Comparison of ENCODE assay signal across 8 cellular contexts in genomic region chr7:138663741-138664710, GRCh38. TPM values are rescaled to one million over a fixed set of nuclear protein-coding genes. Genes with fewer than 3 reads are reported as not detected.
A peak's percentile ranks its signal among the peaks of the same experiment; 100 is the strongest.
DNase-seq lines count a peak whose midpoint lies in the region; ATAC-seq, FAIRE-seq and TF ChIP-seq lines count a peak whose summit lies in the region.

No MANE protein-coding gene starts in this region.

- intact Hi-C loops in K562 (cut with micrococcal nuclease) = no loop called here
- intact Hi-C loops in left colon (cut with DNase I, micrococcal nuclease) = no loop called here

- H2AFZ ChIP-seq in K562 (ENCODE audit: low read depth, low read length) = no peak overlapping the region

- in situ Hi-C loops in K562 (cut with MboI) = no loop called here

- TF ChIP-seq CTCF in AG04449 (IDR thresholded peaks at IDR 0.05; ENCODE audit: insufficient read depth, low read length, missing control alignments) (no peak), K562 (IDR thresholded peaks at IDR 0.05 in 2 of 3, conservative IDR thresholded peaks at IDR 0.05 in 1 of 3; ENCODE audit: insufficient read depth in 2 of 3, low read depth in 1 of 3, low read length in 3 of 3) (no peak), omental fat pad (IDR thresholded peaks at IDR 0.05) (no peak)

- no peak overlapping the region for H3K4me2 ChIP-seq in K562 (ENCODE audit: insufficient read depth, low read length)

- no peak for FAIRE-seq in K562 (lab: Jason Lieb, UNC)

- no peaks in the 10 kb centered on the region for H3K36me3 ChIP-seq in HUES6 (ENCODE audit: control insufficient read depth, insufficient read depth, low read length)
- no peaks in the 10 kb centered on the region for H3K36me3 ChIP-seq in K562 (ENCODE audit: control insufficient read depth, insufficient read depth, low read length)
- no peaks in the 10 kb centered on the region for H3K36me3 ChIP-seq in stomach smooth muscle (ENCODE audit: control insufficient read depth in 2 of 2, insufficient read depth in 2 of 2, low read length in 2 of 2)

- no TSS peak for BruUV-seq in K562 (replicated peaks; lab: Mats Ljungman, UMichigan)

- ATAC-seq in K562 (peak; percentile 40; the same call in 2 of the 3 replicates), left colon (peak; percentile 68), omental fat pad (ENCODE audit: low FRiP score) (no peak), HG02678 (IDR thresholded peaks at IDR 0.05; ENCODE audit: unreplicated experiment) (no peak)

- H3K9me1 ChIP-seq in K562 (ENCODE audit: control insufficient read depth, insufficient read depth, low read length) = no peaks in the 10 kb centered on the region

- no peak for TF ChIP-seq EP300 in K562 (IDR thresholded peaks at IDR 0.05; ENCODE audit: low read length)

- TF ChIP-seq POLR2A in K562 (conservative IDR thresholded peaks at IDR 0.05) = no peak

- H3K27me3 ChIP-seq in HUES6 (ENCODE audit: control insufficient read depth, insufficient read depth, low read length) (no peaks in the 10 kb centered on the region), K562 (ENCODE audit: control insufficient read depth in 2 of 2, insufficient read depth in 2 of 2, low read length in 2 of 2) (peaks cover 25 to 32% of the 10 kb centered on the region in 2 experiments; a peak in 4 of 5 replicates), stomach smooth muscle (ENCODE audit: control insufficient read depth in 1 of 2, insufficient read depth in 2 of 2, low read length in 2 of 2) (peaks cover 5 to 9% of the 10 kb centered on the region in 2 donors)

- POLR2A ChIA-PET in AG04449 (lab: Yijun Ruan, JAX) = no interaction called here
- POLR2A ChIA-PET in K562 (lab: Yijun Ruan, JAX) = interaction anchor here (0.6 to 1.0 kb wide), 2 partner anchors 24 to 59 kb away, joined by 3 read pairs; no protein-coding TSS in a partner anchor

- H3K9ac ChIP-seq in HUES6 (ENCODE audit: low read length) (peak overlapping the region; percentile 75), K562 (ENCODE audit: insufficient read depth in 1 of 2, low read depth in 2 of 2, low read length in 2 of 2) (no peak overlapping the region), stomach smooth muscle (ENCODE audit: low read length in 2 of 2) (no peak overlapping the region)

- no peak for TF ChIP-seq RAD21 in K562 (CRISPR knock-in tag; conservative IDR thresholded peaks at IDR 0.05 in 1 of 2, IDR thresholded peaks at IDR 0.05 in 1 of 2)

- DNase-seq in AG04449 (ENCODE audit: low read depth, low spot score) (no peak), K562 (ENCODE audit: extremely low read depth in 1 of 4, low spot score in 3 of 4) (no peak), left colon (peak in 1 of 2 donors; percentile 39), omental fat pad (ENCODE audit: low spot score) (no peak), NOMO-1 (lab: John Stamatoyannopoulos, UW; ENCODE audit: unreplicated experiment in 2 of 2) (no peak)

- H3K4me3 ChIP-seq in AG04449 (ENCODE audit: low read depth, low read length) (peak overlapping the region; percentile 25), HUES6 (ENCODE audit: low read depth, low read length) (peak overlapping the region; percentile 67), K562 (no peak overlapping the region), stomach smooth muscle (ENCODE audit: low read length in 2 of 2) (peak overlapping the region; percentile 27 to 40)

- no peaks in the 10 kb centered on the region for H4K20me1 ChIP-seq in K562 (replicated peaks; ENCODE audit: control insufficient read depth, insufficient read depth, low read length)

- H3K27ac ChIP-seq in HUES6 (ENCODE audit: low read depth, low read length) (no peak overlapping the region), K562 (ENCODE audit: extremely low read depth, low read depth, low read length) (no peak overlapping the region), stomach smooth muscle (ENCODE audit: low read length) (no peak overlapping the region)

- H3K9me3 ChIP-seq in HUES6 (ENCODE audit: control insufficient read depth, insufficient read depth, low read depth, low read length) (peaks cover 7% of the 10 kb centered on the region; the same call in 1 of the 2 replicates), K562 (replicated peaks; ENCODE audit: control insufficient read depth, insufficient read depth, low read depth, low read length) (no peaks in the 10 kb centered on the region), stomach smooth muscle (ENCODE audit: control insufficient read depth in 2 of 2, low read length in 2 of 2) (peaks cover 0 to 4% of the 10 kb centered on the region in 2 donors)

- 57% methylated on average over 50 of the region's 59 CpGs for WGBS in K562 (ENCODE audit: insufficient coverage, low coverage, missing lambda C conversion rate)

- CTCF ChIA-PET in AG04449 (lab: Yijun Ruan, JAX) = no interaction called here
- CTCF ChIA-PET in K562 (lab: Yijun Ruan, JAX; ENCODE audit: low intra/inter-chr PET ratio) = no interaction called here

- peaks cover 42% of the 10 kb centered on the region for H3K4me1 ChIP-seq in HUES6 (ENCODE audit: control insufficient read depth, insufficient read depth, low read length)
- no peaks in the 10 kb centered on the region; a peak in 1 of 5 replicates for H3K4me1 ChIP-seq in K562 (replicated peaks in 1 of 2; ENCODE audit: control insufficient read depth in 2 of 2, insufficient read depth in 2 of 2, low read length in 2 of 2)
- peaks cover 6% of the 10 kb centered on the region for H3K4me1 ChIP-seq in stomach smooth muscle (ENCODE audit: control insufficient read depth, insufficient read depth, low read length)

- no peaks in the 10 kb centered on the region for H3K79me2 ChIP-seq in K562 (ENCODE audit: control insufficient read depth, insufficient read depth, low read length)

TF ChIP-seq in K562, 482 proteins besides CTCF, POLR2A, EP300 and RAD21:
- no peak for TF ChIP-seq NUFIP1 (IDR thresholded peaks at IDR 0.05; ENCODE audit: partially characterized antibody)
- TF ChIP-seq ZNF184 (CRISPR knock-in tag; IDR thresholded peaks at IDR 0.05) = no peak
- no peak for TF ChIP-seq THRB (CRISPR knock-in tag; conservative IDR thresholded peaks at IDR 0.05)
- no peak for TF ChIP-seq SIN3B (IDR thresholded peaks at IDR 0.05; ENCODE audit: low read depth)
- TF ChIP-seq HINFP (tag; conservative IDR thresholded peaks at IDR 0.05; ENCODE audit: low read depth) = no peak
- TF ChIP-seq PCBP1 (IDR thresholded peaks at IDR 0.05; ENCODE audit: low read depth, low read length, poor library complexity, severe bottlenecking) = peak; percentile 65

RNA-seq across cellular contexts. Expression of gene SVOPL, which starts 37.1 kb away (rescaled TPM):
- total RNA-seq in K562 (2011; cell fraction: chromatin; rRNA removed; ENCODE audit: low replicate concordance) = not detected in 2 replicates
- total RNA-seq in K562 (2011; cell fraction: nucleolus; rRNA removed) = not detected in 2 replicates
- not detected in 2 replicates for total RNA-seq in K562 (2011; cell fraction: nucleoplasm; rRNA removed)
- total RNA-seq in K562 (2014; rRNA removed) (not detected in 2 replicates), K562 (2014; rRNA removed; fragmentation: Illumina TruSeq; extraction: Trizol) (not detected in 2 replicates), K562 (2015; rRNA removed; fragmentation: Illumina TruSeq; extraction: Trizol) (not detected in 2 replicates), K562 (2021) (not detected in 2 replicates), left colon (1 to 10 TPM; 1.5 to 2.4 TPM), omental fat pad (not detected)
- polyA plus RNA-seq in K562 (2011; rRNA removed) (0.20 TPM in 2 replicates), K562 (2014; fragmentation: Illumina TruSeq; extraction: Trizol) (not detected in 2 replicates), K562 (2014; fragmentation: Nextera tagmentation; extraction: Ambion mirVana) (under 1 TPM; 0.13 to 0.42 TPM), K562 (2014; rRNA removed) (0.36 TPM in 1 of 2 replicates, not detected in the other)
- polyA plus RNA-seq in K562 (2011; cell fraction: cytosol; rRNA removed) = 0.24 TPM in 1 of 2 replicates, not detected in the other
- polyA plus RNA-seq in K562 (2011; cell fraction: nucleus; rRNA removed) = 0.20 TPM in 1 of 2 replicates, not detected in the other
- 0.22 and 0.34 TPM in 2 replicates for polyA plus RNA-seq in K562 (2012)
- polyA minus RNA-seq in K562 (2011; rRNA and poly(A)+ RNA removed) = not detected in 2 replicates
- polyA minus RNA-seq in K562 (2011; cell fraction: cytosol; rRNA and poly(A)+ RNA removed) = 0.91 and 1.6 TPM in 2 replicates
- 0.22 and 0.27 TPM in 2 replicates for polyA minus RNA-seq in K562 (2011; cell fraction: nucleus; rRNA and poly(A)+ RNA removed)

Comparison
In these comparisons a context has a peak if more than half of its experiments do, and no peak if none do; other contexts are left out.
1. ATAC-seq: peak in K562 (single experiment) and left colon (single experiment); none in omental fat pad (single experiment) and HG02678 (single experiment).